In the genomic region with DNA sequence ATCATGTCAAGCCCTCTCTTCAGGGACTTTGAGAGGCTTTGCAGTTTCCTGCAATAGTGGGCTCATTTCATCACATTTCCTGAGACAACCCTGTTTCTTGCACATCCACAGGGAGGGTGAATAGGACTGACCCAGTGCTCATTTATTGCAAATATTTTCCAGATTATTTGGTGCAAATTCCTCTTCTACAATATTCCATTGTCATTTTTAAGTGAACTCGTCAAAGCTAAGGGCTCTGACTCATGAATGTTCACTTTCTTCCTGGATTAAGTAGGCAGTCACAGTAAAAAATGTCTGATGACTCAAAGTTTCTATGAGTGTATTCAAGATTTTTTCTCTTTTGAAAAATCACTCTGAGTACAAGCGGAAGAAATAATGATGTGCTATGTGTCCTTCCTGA, we compare ENCODE assay signal across 13 cellular contexts.
A peak's percentile ranks its signal among the peaks of the same experiment; 100 is the strongest.
DNase-seq lines count a peak whose midpoint lies in the region.
"Had no signal": no experiment of that assay in that cellular context is flagged by ENCODE, and none has a peak within 500 bp of the region (broad histone marks: within the 10 kb centered on the region; RNA-seq: fewer than 3 reads in every experiment).

No MANE protein-coding gene starts in this region.

- DNase-seq in COLO829 (ENCODE audit: low spot score), result peak; percentile 93
- peak; percentile 69 for DNase-seq in NCI-H226
- DNase-seq in epidermal melanocyte (ENCODE audit: insufficient read length, low spot score), result peak; percentile 31
- DNase-seq in non-pigmented ciliary epithelial cell (ENCODE audit: low read depth), result peak; percentile 91
- no peak for DNase-seq in NCI-H446 (lab: John Stamatoyannopoulos, UW)
- DNase-seq in activated CD8-positive, alpha-beta memory T cell treated with anti-CD3 and anti-CD28 coated beads for 24 hours, result no peak
- no peak for DNase-seq in activated T-cell treated with anti-CD3 and anti-CD28 coated beads, Interleukin-2, amount 50 U/mL, for 48 hours
- no peak for DNase-seq in pons (ENCODE audit: low spot score)
- DNase-seq: activated CD8-positive, alpha-beta memory T cell treated with anti-CD3 and anti-CD28 coated beads, Interleukin-2, amount 50 U/mL, for 48 hours; DMS 273 treated with DMSO at 0.1 percent for 48 hours; naive B cell; NCI-H748 treated with DMSO at 0.1 percent for 48 hours; substantia nigra had no signal

Comparison
In these comparisons a context has a peak if more than half of its experiments do, and no peak if none do; other contexts are left out.
1. DNase-seq: peak in COLO829 (single experiment), NCI-H226 (single experiment), epidermal melanocyte (single experiment) and non-pigmented ciliary epithelial cell (single experiment); none in NCI-H446 (0 of 2), activated CD8-positive, alpha-beta memory T cell treated with anti-CD3 and anti-CD28 coated beads for 24 hours (single experiment), activated T-cell treated with anti-CD3 and anti-CD28 coated beads, Interleukin-2, amount 50 U/mL, for 48 hours (0 of 2) and pons (single experiment).